ENCODE assay signal across 23 cellular contexts in genomic region chr17:75474736-75475135, GRCh38. TPM values are rescaled to one million over a fixed set of nuclear protein-coding genes. Genes with fewer than 3 reads are reported as not detected.
A peak's percentile ranks its signal among the peaks of the same experiment; 100 is the strongest.
DNase-seq lines count a peak whose midpoint lies in the region; ATAC-seq and TF ChIP-seq lines count a peak whose summit lies in the region.
"Had no signal": no experiment of that assay in that cellular context is flagged by ENCODE, and none has a peak within 500 bp of the region (broad histone marks: within the 10 kb centered on the region; RNA-seq: fewer than 3 reads in every experiment).

No MANE protein-coding gene starts in this region.

- peaks cover 58% of the 10 kb centered on the region for H3K4me1 Mint-ChIP-seq in nephron progenitor cell
- H3K4me1 Mint-ChIP-seq: activated CD4-positive, alpha-beta T cell treated with anti-CD3 and anti-CD28 coated beads for 36 hours; memory B cell had no signal

- POLR2A ChIA-PET in HEK293 (lab: Yijun Ruan, JAX): interaction anchor here (2.1 kb wide), 1 partner anchor 19 kb away, joined by 5 read pairs; the partner anchor contains the start of gene TMEM94

- no peaks in the 10 kb centered on the region for H3K9me3 Mint-ChIP-seq in nephron progenitor cell
- H3K9me3 Mint-ChIP-seq: memory B cell had no signal

- peaks cover 19% of the 10 kb centered on the region for H3K36me3 Mint-ChIP-seq in nephron progenitor cell (ENCODE audit: low read depth)

- H3K27me3 ChIP-seq in dorsolateral prefrontal cortex (no peaks in the 10 kb centered on the region), stomach smooth muscle (ENCODE audit: control insufficient read depth in 1 of 2, insufficient read depth in 2 of 2, low read length in 2 of 2) (no peaks in the 10 kb centered on the region)
- H3K27me3 ChIP-seq: suprapubic skin had no signal

- H3K27me3 Mint-ChIP-seq in nephron progenitor cell (ENCODE audit: low read depth, poor library complexity): no peaks in the 10 kb centered on the region
- H3K27me3 Mint-ChIP-seq: activated CD4-positive, alpha-beta T cell treated with anti-CD3 and anti-CD28 coated beads for 36 hours; memory B cell had no signal

- H3K4me1 ChIP-seq in HEK293 (ENCODE audit: control insufficient read depth, insufficient read depth, low read length) (peaks cover 2% of the 10 kb centered on the region; the same call in 1 of the 2 replicates), stomach smooth muscle (ENCODE audit: control insufficient read depth, insufficient read depth, low read length) (peaks cover 33% of the 10 kb centered on the region)

- DNase-seq in dorsolateral prefrontal cortex (peak in 1 of 10 donors; percentile 26), nephron progenitor cell (no peak), NCI-H187 (lab: John Stamatoyannopoulos, UW) (no peak), cerebellar cortex (ENCODE audit: low spot score) (no peak), sciatic nerve (ENCODE audit: low spot score) (no peak)
- DNase-seq: activated CD4-positive, alpha-beta T cell treated with anti-CD3 and anti-CD28 coated beads for 36 hours; activated gamma-delta T cell; GOT3; NCI-H1092; NCI-H187 treated with DMSO at 0.1 percent for 48 hours; NCI-H2227 treated with DMSO at 0.1 percent for 48 hours; NCI-H774; RPMI8226; SK-N-SH; T-helper 2 cell had no signal

- H3K36me3 ChIP-seq in HEK293 (ENCODE audit: control insufficient read depth in 2 of 2, insufficient read depth in 1 of 2, low read length in 2 of 2) (peaks cover 0 to 44% of the 10 kb centered on the region in 2 experiments; a peak in 2 of 3 replicates), stomach smooth muscle (ENCODE audit: control insufficient read depth in 2 of 2, insufficient read depth in 2 of 2, low read length in 2 of 2) (peaks cover 14 to 19% of the 10 kb centered on the region in 2 donors)

- CTCF ChIA-PET in HEK293 (lab: Yijun Ruan, JAX): interaction anchor here (0.5 to 0.9 kb wide), 3 partner anchors 71 to 152 kb away, joined by 3 to 4 read pairs (median 3); no protein-coding TSS in a partner anchor

- no peaks in the 10 kb centered on the region for H3K9me3 ChIP-seq in HEK293 (ENCODE audit: control insufficient read depth, insufficient read depth, low read depth, low read length)
- no peaks in the 10 kb centered on the region for H3K9me3 ChIP-seq in stomach smooth muscle (ENCODE audit: control insufficient read depth in 2 of 2, low read length in 2 of 2)
- H3K9me3 ChIP-seq: SK-N-SH, suprapubic skin had no signal

- intact Hi-C loops in dorsolateral prefrontal cortex (cut with DNase I): no loop called here
- intact Hi-C loops in sciatic nerve (cut with DNase I): no loop called here

- H3K27ac ChIP-seq in HEK293 (ENCODE audit: extremely low read depth, low read depth, low read length): no peak overlapping the region
- H3K27ac ChIP-seq in dorsolateral prefrontal cortex: peak overlapping the region; percentile 33 to 96 (median 88)
- peak overlapping the region; percentile 74 for H3K27ac ChIP-seq in stomach smooth muscle (ENCODE audit: low read length)
- H3K27ac ChIP-seq: C4-2B, suprapubic skin had no signal

- no peak for TF ChIP-seq CTCF in HEK293 (tag by site-specific recombination; IDR thresholded peaks at IDR 0.05)
- TF ChIP-seq CTCF in dorsolateral prefrontal cortex (IDR thresholded peaks at IDR 0.05 in 54 of 56, conservative IDR thresholded peaks at IDR 0.05 in 2 of 56; ENCODE audit: low read depth in 1 of 56, partially characterized antibody in 56 of 56): no peak
- TF ChIP-seq CTCF in nephron progenitor cell (IDR thresholded peaks at IDR 0.05): no peak

- peak overlapping the region; percentile 84 for H3K27ac Mint-ChIP-seq in nephron progenitor cell
- H3K27ac Mint-ChIP-seq: activated CD4-positive, alpha-beta T cell treated with anti-CD3 and anti-CD28 coated beads for 36 hours; memory B cell had no signal

- ATAC-seq in GM21786 (IDR thresholded peaks at IDR 0.05; ENCODE audit: unreplicated experiment): no peak
- no peak for ATAC-seq in sciatic nerve
- ATAC-seq: activated CD4-positive, alpha-beta T cell treated with anti-CD3 and anti-CD28 coated beads for 36 hours; GM12878 had no signal

- H3K9ac ChIP-seq in stomach smooth muscle (ENCODE audit: low read length in 2 of 2): peak overlapping the region in 1 of 2 donors; percentile 36
- H3K9ac ChIP-seq: parathyroid adenoma, SK-N-SH had no signal

- H3K4me3 ChIP-seq in HEK293 (ENCODE audit: low read depth, low read length) (no peak overlapping the region), dorsolateral prefrontal cortex (no peak overlapping the region), stomach smooth muscle (ENCODE audit: low read length in 2 of 2) (no peak overlapping the region)
- H3K4me3 ChIP-seq: GM12878, suprapubic skin had no signal

- no peak overlapping the region for H3K4me3 Mint-ChIP-seq in nephron progenitor cell
- H3K4me3 Mint-ChIP-seq: activated CD4-positive, alpha-beta T cell treated with anti-CD3 and anti-CD28 coated beads for 36 hours; memory B cell had no signal

TF ChIP-seq in HEK293, 187 proteins besides CTCF, POLR2A, EP300 and RAD21:
- no peak for TF ChIP-seq WT1 (tag by site-specific recombination; IDR thresholded peaks at IDR 0.05)
- TF ChIP-seq ZNF677 (tag by site-specific recombination; IDR thresholded peaks at IDR 0.05): peak; percentile 47; the same call in 1 of the 2 replicates

RNA-seq across cellular contexts. Expression of gene TMEM94, which starts 18.3 kb away (rescaled TPM):
- total RNA-seq in dorsolateral prefrontal cortex (100 to 1,000 TPM in 117 of 120 experiments, 10 to 100 TPM in 3; 78.0 to 220 (median 129) TPM), sciatic nerve (86.8 TPM)

RNA-seq across cellular contexts. Expression of gene CASKIN2, which starts 40.6 kb away (rescaled TPM):
- 10 to 100 TPM; 23.3 to 80.3 (median 41.6) TPM for total RNA-seq in dorsolateral prefrontal cortex
- 127 TPM for total RNA-seq in sciatic nerve

RNA-seq across cellular contexts. Expression of gene TSEN54, which starts 41.6 kb away (rescaled TPM):
- 10 to 100 TPM; 14.4 to 45.4 (median 27.2) TPM for total RNA-seq in dorsolateral prefrontal cortex
- 26.1 TPM for total RNA-seq in sciatic nerve

RNA-seq across cellular contexts. Expression of gene LLGL2, which starts 50.8 kb away (rescaled TPM):
- total RNA-seq in dorsolateral prefrontal cortex: 10 to 100 TPM in 65 of 120 experiments, 1 to 10 TPM in 55; 3.2 to 31.5 (median 10.6) TPM
- 11.0 TPM for total RNA-seq in sciatic nerve
